27 cellular contexts compared by ENCODE assay signal in genomic region chr2:72965770-72966430, GRCh38. TPM values are rescaled to one million over a fixed set of nuclear protein-coding genes. Genes with fewer than 3 reads are reported as not detected.
DNase-seq lines count a peak whose midpoint lies in the region; ATAC-seq, FAIRE-seq and TF ChIP-seq lines count a peak whose summit lies in the region.
"Had no signal": no experiment of that assay in that cellular context is flagged by ENCODE, and none has a peak within 500 bp of the region (broad histone marks: within the 10 kb centered on the region; RNA-seq: fewer than 3 reads in every experiment).

No MANE protein-coding gene starts in this region.

- POLR2A ChIA-PET in H1 (lab: Charles Lee; ENCODE audit: partially characterized antibody), result no interaction called here

- peak overlapping the region; percentile 1; the same call in 1 of the 2 replicates for H2BK12ac ChIP-seq in H1 (ENCODE audit: low read depth, low read length)

- H3K27ac ChIP-seq in right atrium auricular region (no peak overlapping the region), H1 (ENCODE audit: low read depth, low read length) (no peak overlapping the region), thyroid gland (no peak overlapping the region)

- no peak overlapping the region for H2BK120ac ChIP-seq in H1 (replicated peaks; ENCODE audit: low read depth, low read length)

- intact Hi-C loops in left cardiac atrium (cut with DNase I) (loop anchor here in 1 of 2 donors (10.0 kb wide), 1 partner anchor 71 kb away; no protein-coding TSS in a partner anchor), thyroid gland (cut with DNase I) (no loop called here)

- no peaks in the 10 kb centered on the region for H3K9me3 ChIP-seq in right atrium auricular region
- no peaks in the 10 kb centered on the region for H3K9me3 ChIP-seq in H1 (ENCODE audit: insufficient read depth in 2 of 2, low read depth in 1 of 2, low read length in 1 of 2)
- H3K9me3 ChIP-seq in thyroid gland, result no peaks in the 10 kb centered on the region

- H3K4me3 ChIP-seq in right atrium auricular region (no peak overlapping the region), H1 (ENCODE audit: extremely low read depth in 1 of 4, insufficient read depth in 2 of 4, low read depth in 3 of 4, low read length in 4 of 4) (no peak overlapping the region), thyroid gland (replicated peaks in 1 of 3) (no peak overlapping the region)
- H3K4me3 ChIP-seq: GM23338 had no signal

- no peak overlapping the region for H2AFZ ChIP-seq in H1 (ENCODE audit: low read length)
- H2AFZ ChIP-seq: GM23338 had no signal

- no peak overlapping the region for H3K4ac ChIP-seq in H1 (replicated peaks; ENCODE audit: insufficient read length, low read depth, low read length)

- H3K36me3 ChIP-seq in right atrium auricular region, result no peaks in the 10 kb centered on the region
- no peaks in the 10 kb centered on the region for H3K36me3 ChIP-seq in H1 (ENCODE audit: control insufficient read depth in 2 of 4, insufficient read depth in 4 of 4, low read length in 3 of 4)
- no peaks in the 10 kb centered on the region for H3K36me3 ChIP-seq in thyroid gland

- no peak overlapping the region for H3K4me2 ChIP-seq in H1 (ENCODE audit: insufficient read depth in 1 of 2, low read depth in 2 of 2, low read length in 2 of 2)
- H3K4me2 ChIP-seq: GM23338 had no signal

- TF ChIP-seq EP300 in H1 (IDR thresholded peaks at IDR 0.05; ENCODE audit: borderline replicate concordance in 1 of 2, low read depth in 2 of 2, low read length in 2 of 2), result no peak

- H2AK5ac ChIP-seq in H1 (ENCODE audit: low read depth, low read length), result no peak overlapping the region; the same call in 1 of the 2 replicates

- 92% methylated on average over 11 of the region's 11 CpGs; no CpG with 5 or more reads in 1 of the 2 experiments for WGBS in H1 (ENCODE audit: extremely low coverage in 1 of 2, insufficient coverage in 1 of 2, insufficient read length in 1 of 2, insufficient replicate concordance in 2 of 2, low coverage in 1 of 2, low lambda C conversion rate in 2 of 2, missing lambda C conversion rate in 1 of 2), 2 experiments
- WGBS in thyroid gland, 2 donors, result 85 to 90% methylated on average over 7 to 11 of the region's 11 CpGs

- H3K23ac ChIP-seq in H1 (ENCODE audit: insufficient read length), result no peak overlapping the region

- peak overlapping the region; percentile 0; the same call in 1 of the 2 replicates for H2BK15ac ChIP-seq in H1 (ENCODE audit: low read length)

- no peaks in the 10 kb centered on the region for H3K4me1 ChIP-seq in right atrium auricular region
- peaks cover 12 to 26% (median 22%) of the 10 kb centered on the region in 4 experiments for H3K4me1 ChIP-seq in H1 (replicated peaks in 1 of 4; ENCODE audit: control insufficient read depth in 3 of 4, insufficient read depth in 4 of 4, low read length in 3 of 4)
- H3K4me1 ChIP-seq in thyroid gland, result no peaks in the 10 kb centered on the region

- TF ChIP-seq CTCF in right atrium auricular region (IDR thresholded peaks at IDR 0.05) (no peak), H1 (IDR thresholded peaks at IDR 0.05; ENCODE audit: control extremely low read depth in 1 of 3, insufficient read depth in 1 of 3, low read depth in 1 of 3, low read length in 3 of 3) (no peak), thyroid gland (IDR thresholded peaks at IDR 0.05) (no peak)

- H2BK5ac ChIP-seq in H1 (ENCODE audit: low read depth, low read length), result peak overlapping the region; percentile 45; the same call in 1 of the 2 replicates

- H3K27me3 ChIP-seq in right atrium auricular region (no peaks in the 10 kb centered on the region), H1 (replicated peaks in 1 of 4; ENCODE audit: control insufficient read depth in 3 of 4, extremely low read depth in 1 of 4, insufficient read depth in 3 of 4, low read length in 3 of 4) (no peaks in the 10 kb centered on the region), thyroid gland (no peaks in the 10 kb centered on the region)

- H4K20me1 ChIP-seq in H1 (replicated peaks in 1 of 2; ENCODE audit: control insufficient read depth in 1 of 2, insufficient read depth in 2 of 2, low read length in 2 of 2), result no peaks in the 10 kb centered on the region

- no peak for TF ChIP-seq POLR2A in H1 (IDR thresholded peaks at IDR 0.05; ENCODE audit: control extremely low read depth in 1 of 2, low read depth in 2 of 2, low read length in 2 of 2)
- no peak for TF ChIP-seq POLR2A in thyroid gland (IDR thresholded peaks at IDR 0.05)

- TF ChIP-seq RAD21 in H1 (IDR thresholded peaks at IDR 0.05 in 1 of 2, conservative IDR thresholded peaks at IDR 0.05 in 1 of 2; ENCODE audit: low read depth in 2 of 2, low read length in 2 of 2), result no peak

- no peak overlapping the region for H4K5ac ChIP-seq in H1 (ENCODE audit: insufficient read length, low read depth, low read length)

- H3K23me2 ChIP-seq in H1 (ENCODE audit: low read depth, low read length), result no peaks in the 10 kb centered on the region

- no peak overlapping the region for H4K91ac ChIP-seq in H1 (replicated peaks; ENCODE audit: insufficient read length, low read length)

- CTCF ChIA-PET in H1 (lab: Charles Lee; ENCODE audit: partially characterized antibody), result interaction anchor here (0.6 to 11.9 kb wide), 11 partner anchors 9 to 211 kb away, joined by 3 to 166 read pairs (median 8); partner anchors contain the start of gene SPR

- H3K18ac ChIP-seq in H1 (ENCODE audit: extremely low read depth, low read length), result no peak overlapping the region

- ATAC-seq in left cardiac atrium, result no peak
- ATAC-seq in HG03457 (IDR thresholded peaks at IDR 0.05; ENCODE audit: unreplicated experiment), result no peak
- ATAC-seq in GM21447 (IDR thresholded peaks at IDR 0.05; ENCODE audit: unreplicated experiment), result no peak
- ATAC-seq: GM23338, SK-N-SH treated with all-trans-retinoic acid at 6 μM for 48 hours had no signal

- no peaks in the 10 kb centered on the region for H3K79me1 ChIP-seq in H1 (ENCODE audit: low read depth, low read length)

- no peaks in the 10 kb centered on the region for H3K79me2 ChIP-seq in H1 (ENCODE audit: control insufficient read depth in 1 of 2, insufficient read depth in 2 of 2, low read length in 2 of 2)

- H3K14ac ChIP-seq in H1 (ENCODE audit: insufficient read length), result no peak overlapping the region

- H4K8ac ChIP-seq in H1 (ENCODE audit: extremely low read depth, insufficient read depth, low read length), result no peak overlapping the region

- H2BK20ac ChIP-seq in H1 (ENCODE audit: low read length), result peak overlapping the region; percentile 13; the same call in 1 of the 2 replicates

- FAIRE-seq in H1 (lab: Jason Lieb, UNC), result no peak
- FAIRE-seq: GM12891, GM18507, HTR-8/SVneo had no signal

- H3K56ac ChIP-seq in H1 (replicated peaks; ENCODE audit: insufficient read length, low read depth, low read length), result no peak overlapping the region

- DNase-seq in left cardiac atrium (peak; percentile 9), right atrium auricular region (ENCODE audit: low spot score) (no peak), H1 (ENCODE audit: low read depth in 1 of 2, low spot score in 2 of 2) (no peak), kidney glomerular epithelial cell (lab: John Stamatoyannopoulos, UW) (peak; percentile 28), thyroid gland (no peak), AML-193 (lab: John Stamatoyannopoulos, UW) (no peak)
- DNase-seq: 8988T; DND-41; HCEC 1CT; MV-4-11; NCI-H1105 treated with DMSO at 0.1 percent for 48 hours; NCI-H2029 treated with DMSO at 0.1 percent for 48 hours; NCI-H345; NCI-H524; NCI-H774; NK-92 treated with Interleukin-12 subunit alpha and Interleukin-12 subunit beta, amount 100 ng/mL, for 24 hours had no signal

- no peak overlapping the region for H3K9ac ChIP-seq in H1 (replicated peaks in 1 of 4; ENCODE audit: extremely low read depth in 1 of 4, low read depth in 3 of 4, low read length in 3 of 4)

TF ChIP-seq in H1, 55 proteins besides CTCF, POLR2A, EP300 and RAD21:
- TF ChIP-seq CHD1 (IDR thresholded peaks at IDR 0.05; ENCODE audit: low read depth, low read length), result no peak
- TF ChIP-seq GABPA (IDR thresholded peaks at IDR 0.05; ENCODE audit: borderline replicate concordance, insufficient read depth, low read length), result no peak
- TF ChIP-seq SIN3A (conservative IDR thresholded peaks at IDR 0.05 in 1 of 2, IDR thresholded peaks at IDR 0.05 in 1 of 2; ENCODE audit: low read depth in 1 of 2, low read length in 2 of 2), result no peak
- TF ChIP-seq KDM4A (IDR thresholded peaks at IDR 0.05; ENCODE audit: low read depth, low read length, severe bottlenecking), result no peak
- no peak for TF ChIP-seq CBX5 (IDR thresholded peaks at IDR 0.05; ENCODE audit: low read depth, low read length)
- TF ChIP-seq KDM5A (IDR thresholded peaks at IDR 0.05; ENCODE audit: low read length), result no peak
- TF ChIP-seq MAFK (IDR thresholded peaks at IDR 0.05; ENCODE audit: low read depth, low read length), result no peak
- TF ChIP-seq GTF2F1 (IDR thresholded peaks at IDR 0.05; ENCODE audit: borderline replicate concordance, low read depth, low read length), result no peak
- no peak for TF ChIP-seq RNF2 (IDR thresholded peaks at IDR 0.05; ENCODE audit: borderline replicate concordance, low read depth, low read length, missing control alignments, poor library complexity, severe bottlenecking)
- no peak for TF ChIP-seq ZNF274 (IDR thresholded peaks at IDR 0.05; ENCODE audit: borderline replicate concordance, extremely low read depth, low read length)
- TF ChIP-seq CREB1 (IDR thresholded peaks at IDR 0.05), result no peak

RNA-seq across cellular contexts. Expression of gene EMX1, which starts 48.6 kb away (rescaled TPM):
- total RNA-seq in left cardiac atrium (not detected), right atrium auricular region (under 1 TPM in 1 of 2 donors, not detected in 1; 0.31 TPM), thyroid gland (under 1 TPM in 1 of 4 donors, not detected in 3; 0.22 TPM)
- total RNA-seq in H1 (2021; fragmentation: NEBNext Ultra II Directional; extraction: Animal tissue kit (Norgen Biotek cat#: 25700)), result 4.8 and 4.9 TPM in 2 replicates
- 2.4 and 3.3 TPM in 2 replicates for polyA plus RNA-seq in H1 (2011; rRNA removed)
- 2.8 TPM for polyA plus RNA-seq in H1 (2011; cell fraction: cytosol; rRNA removed)
- polyA plus RNA-seq in H1 (2011; cell fraction: nucleus; rRNA removed), result 3.5 TPM
- polyA plus RNA-seq in H1 (2012, experiment 1 of 2), result 2.2 to 3.8 TPM (median 3.0 TPM) in 4 replicates
- polyA plus RNA-seq in H1 (2012, experiment 2 of 2), result 1.8 TPM
- polyA plus RNA-seq in H1 (2013, experiment 1 of 2), result 3.2 TPM
- 3.2 TPM for polyA plus RNA-seq in H1 (2013, experiment 2 of 2)
- polyA minus RNA-seq in H1 (2011; rRNA and poly(A)+ RNA removed), result 1.1 and 2.1 TPM in 2 replicates
- 3.4 TPM for polyA minus RNA-seq in H1 (2011; cell fraction: cytosol; rRNA and poly(A)+ RNA removed)
- polyA minus RNA-seq in H1 (2011; cell fraction: nucleus; rRNA and poly(A)+ RNA removed), result 3.5 TPM
- total RNA-seq: G401, M059J had no signal
- polyA plus RNA-seq: AG04450, IgD-negative memory B cell had no signal

Comparison
In these comparisons a context has a peak if more than half of its experiments do, and no peak if none do; other contexts are left out.
1. DNase-seq: peak in left cardiac atrium (single experiment) and kidney glomerular epithelial cell (single experiment); none in right atrium auricular region (single experiment), H1 (0 of 2), thyroid gland (0 of 2) and AML-193 (0 of 2).